Comparison of ENCODE assay signal across 8 cellular contexts in genomic region chr19:4911314-4911713, GRCh38. TPM values are rescaled to one million over a fixed set of nuclear protein-coding genes. Genes with fewer than 3 reads are reported as not detected.
A peak's percentile ranks its signal among the peaks of the same experiment; 100 is the strongest.
DNase-seq lines count a peak whose midpoint lies in the region; ATAC-seq and TF ChIP-seq lines count a peak whose summit lies in the region.

No MANE protein-coding gene starts in this region.

- TSS peak; percentile 35 for BruUV-seq in PC-9 (replicated peaks; lab: Mats Ljungman, UMichigan)

- POLR2A ChIA-PET in PC-9 (lab: Charles Lee; ENCODE audit: unreplicated experiment), result interaction anchor here (0.5 to 0.6 kb wide), 2 partner anchors 47 to 77 kb away, joined by 5 read pairs; no protein-coding TSS in a partner anchor

- H3K9me2 ChIP-seq in PC-9 (ENCODE audit: insufficient read depth), result no peaks in the 10 kb centered on the region

- no peaks in the 10 kb centered on the region for H3K36me3 Mint-ChIP-seq in endothelial cell (ENCODE audit: low read depth, unreplicated experiment)

- no peak for TF ChIP-seq CTCF in PC-9 (conservative IDR thresholded peaks at IDR 0.05)
- TF ChIP-seq CTCF in endothelial cell (IDR thresholded peaks at IDR 0.05; ENCODE audit: unreplicated experiment), result no peak
- no peak for TF ChIP-seq CTCF in gastrocnemius medialis (IDR thresholded peaks at IDR 0.05 in 4 of 5, conservative IDR thresholded peaks at IDR 0.05 in 1 of 5)

- no peak for TF ChIP-seq POLR2A in gastrocnemius medialis (IDR thresholded peaks at IDR 0.05)

- peak overlapping the region; percentile 84 for H3K27ac ChIP-seq in PC-9
- H3K27ac ChIP-seq in gastrocnemius medialis, result peak overlapping the region in 1 of 4 donors; percentile 21

- no peaks in the 10 kb centered on the region for H3K27me3 ChIP-seq in PC-9 (ENCODE audit: insufficient read depth, low read depth)
- H3K27me3 ChIP-seq in gastrocnemius medialis, result no peaks in the 10 kb centered on the region

- ATAC-seq in gastrocnemius medialis, result no peak
- ATAC-seq in HG03565 (IDR thresholded peaks at IDR 0.05; ENCODE audit: unreplicated experiment), result no peak

- H3K27me3 Mint-ChIP-seq in endothelial cell (ENCODE audit: unreplicated experiment), result peaks cover 5% of the 10 kb centered on the region

- intact Hi-C loops in PC-9 (cut with micrococcal nuclease; ENCODE audit: unreplicated experiment) (loop anchor here (1.0 to 10.0 kb wide), 4 partner anchors 39 to 197 kb away; no protein-coding TSS in a partner anchor), gastrocnemius medialis (cut with DNase I; ENCODE audit: low total_unique reads) (loop anchor here (1.0 kb wide), 2 partner anchors 39 to 102 kb away; no protein-coding TSS in a partner anchor)

- peak overlapping the region; percentile 83 for H3K4me3 ChIP-seq in GM08714 (ENCODE audit: low read length)
- H3K4me3 ChIP-seq in PC-9, result peak overlapping the region; percentile 55; the same call in 1 of the 2 replicates
- H3K4me3 ChIP-seq in gastrocnemius medialis, result peak overlapping the region in 3 of 4 donors; percentile 3 to 69 (median 60)

- CTCF ChIA-PET in PC-9 (lab: Charles Lee), result interaction anchor here (0.7 to 2.0 kb wide), 5 partner anchors 39 to 102 kb away, joined by 3 to 27 read pairs (median 9); no protein-coding TSS in a partner anchor

- no peaks in the 10 kb centered on the region for H3K9me3 Mint-ChIP-seq in endothelial cell (ENCODE audit: unreplicated experiment)

- no peaks in the 10 kb centered on the region for H4K20me1 ChIP-seq in PC-9 (ENCODE audit: insufficient read depth)

- peaks cover 45% of the 10 kb centered on the region for H3K79me2 ChIP-seq in PC-9 (ENCODE audit: low read depth)

- H3K27ac Mint-ChIP-seq in endothelial cell (ENCODE audit: unreplicated experiment), result peak overlapping the region; percentile 36

- peak overlapping the region; percentile 42 for H3K4me3 Mint-ChIP-seq in endothelial cell (ENCODE audit: unreplicated experiment)

- H2AFZ ChIP-seq in PC-9, result peak overlapping the region; percentile 66; the same call in 1 of the 2 replicates

- H3K9me3 ChIP-seq in PC-9 (ENCODE audit: insufficient read depth, low read depth) (no peaks in the 10 kb centered on the region), gastrocnemius medialis (no peaks in the 10 kb centered on the region)

- H3K36me3 ChIP-seq in PC-9 (ENCODE audit: low read depth) (0 out of 2 replicates have a peak, but pooled peaks cover 3% of the 10 kb centered on the region), gastrocnemius medialis (no peaks in the 10 kb centered on the region)

- H3K4me1 Mint-ChIP-seq in endothelial cell (ENCODE audit: unreplicated experiment), result peaks cover 9% of the 10 kb centered on the region

- H3K4me2 ChIP-seq in PC-9, result peak overlapping the region; percentile 89

- H3F3A ChIP-seq in PC-9 (ENCODE audit: insufficient read depth, low read depth), result peaks cover 47% of the 10 kb centered on the region

- DNase-seq in PC-9, result no peak
- DNase-seq in endothelial cell (ENCODE audit: low spot score), result no peak
- no peak for DNase-seq in gastrocnemius medialis
- DNase-seq in amniotic stem cell (lab: John Stamatoyannopoulos, UW), result no peak
- no peak for DNase-seq in NCI-H446 (lab: John Stamatoyannopoulos, UW)
- no peak for DNase-seq in SHP77 treated with DMSO at 0.1 percent for 48 hours (lab: John Stamatoyannopoulos, UW)

- in situ Hi-C loops in gastrocnemius medialis (cut with MboI; ENCODE audit: low sequenced_read_pairs in 4 of 4), result loop anchor here (5.0 kb wide), 3 partner anchors 39 to 104 kb away; no protein-coding TSS in a partner anchor

- H3K4me1 ChIP-seq in PC-9 (replicated peaks; ENCODE audit: insufficient read depth) (peaks cover 49% of the 10 kb centered on the region), gastrocnemius medialis (peaks cover 18 to 20% of the 10 kb centered on the region in 2 donors)

RNA-seq across cellular contexts. Expression of gene UHRF1, which starts 2.0 kb away (rescaled TPM):
- total RNA-seq in PC-9 (2021) (48.9 and 61.4 TPM in 2 replicates), endothelial cell (ENCODE audit: unreplicated experiment) (16.8 TPM), gastrocnemius medialis (under 1 TPM in 3 of 4 donors, not detected in 1; 0.12 to 0.72 (median 0.69) TPM)

RNA-seq across cellular contexts. Expression of gene ARRDC5, which starts 8.6 kb away (rescaled TPM):
- not detected in 2 replicates for total RNA-seq in PC-9 (2021)
- not detected for total RNA-seq in endothelial cell (ENCODE audit: unreplicated experiment)
- total RNA-seq in gastrocnemius medialis, result not detected

RNA-seq across cellular contexts. Expression of gene PLIN3, which starts 43.8 kb away (rescaled TPM):
- 95.9 and 104 TPM in 2 replicates for total RNA-seq in PC-9 (2021)
- total RNA-seq in endothelial cell (ENCODE audit: unreplicated experiment), result 73.1 TPM
- 100 to 1,000 TPM in 2 of 4 donors, 10 to 100 TPM in 2; 53.9 to 193 (median 92.5) TPM for total RNA-seq in gastrocnemius medialis

RNA-seq across cellular contexts. Expression of gene KDM4B, which starts 57.6 kb away (rescaled TPM):
- total RNA-seq in PC-9 (2021) (17.6 and 19.5 TPM in 2 replicates), endothelial cell (ENCODE audit: unreplicated experiment) (42.4 TPM), gastrocnemius medialis (10 to 100 TPM; 40.9 to 61.4 (median 46.4) TPM)

Comparison
In these comparisons a context has a peak if more than half of its experiments do, and no peak if none do; other contexts are left out.
1. RNA of gene UHRF1, which starts 2.0 kb away (total RNA-seq): 48.9 to 61.4 TPM in PC-9 and 16.8 TPM in endothelial cell (single experiment); 0.12 to 0.72 TPM in gastrocnemius medialis; every median in the first group is over 10 times any median in the second.
2. Peak in every context shown above with its lines, with median percentiles within 50 percentile points of each other: H3K4me3 ChIP-seq.